2 cellular contexts compared by ENCODE assay signal in genomic region chr1:8276932-8277331, GRCh38.
TF ChIP-seq lines count a peak whose summit lies in the region.

No MANE protein-coding gene starts in this region.

TF ChIP-seq in HEK293, 187 proteins besides CTCF, POLR2A, EP300 and RAD21:
- TF ChIP-seq ZNF768 (tag by site-specific recombination; IDR thresholded peaks at IDR 0.05), result no peak
- TF ChIP-seq ZSCAN4 (tag by site-specific recombination; IDR thresholded peaks at IDR 0.05), result peak; percentile 72

TF ChIP-seq in GM12878, 131 proteins besides CTCF, POLR2A, EP300 and RAD21:
- TF ChIP-seq CHD4 (IDR thresholded peaks at IDR 0.05) (no peak), CHD1 (IDR thresholded peaks at IDR 0.05; ENCODE audit: low read depth, low read length) (no peak), JUND (IDR thresholded peaks at IDR 0.05; ENCODE audit: low read depth, low read length) (no peak), HDGF (IDR thresholded peaks at IDR 0.05) (0 out of 2 replicates have a peak, but pooled peaks have one; percentile 41)
